In genomic region chr4:76706581-76706980, GRCh38 we compare ENCODE assay signal across 30 cellular contexts.
DNase-seq lines count a peak whose midpoint lies in the region; ATAC-seq and TF ChIP-seq lines count a peak whose summit lies in the region.
"Had no signal": no experiment of that assay in that cellular context is flagged by ENCODE, and none has a peak within 500 bp of the region (broad histone marks: within the 10 kb centered on the region; RNA-seq: fewer than 3 reads in every experiment).

No MANE protein-coding gene starts in this region.

- no peak overlapping the region for H2AK5ac ChIP-seq in H9 (ENCODE audit: insufficient read length, low read length)

- H2BK120ac ChIP-seq in H9 (ENCODE audit: low read depth, low read length, poor library complexity, severe bottlenecking) = no peak overlapping the region

- H3K4me3 ChIP-seq in breast epithelium (no peak overlapping the region), liver (ENCODE audit: low read depth in 1 of 3, low read length in 3 of 3) (no peak overlapping the region), transverse colon (no peak overlapping the region), MM.1S (ENCODE audit: low read length) (no peak overlapping the region)
- H3K4me3 ChIP-seq: cardiac muscle cell, GM12878, MG63, skin epidermis, tibial artery had no signal

- H3K14ac ChIP-seq in H9 (ENCODE audit: insufficient read depth, low read length) = no peak overlapping the region

- H3F3A ChIP-seq in MM.1S (ENCODE audit: insufficient read depth, low read length) = peaks cover 16% of the 10 kb centered on the region

- H3K27me3 Mint-ChIP-seq in H9 (ENCODE audit: low read depth) = no peaks in the 10 kb centered on the region
- H3K27me3 Mint-ChIP-seq: stimulated activated naive CD8-positive, alpha-beta T cell treated with anti-CD3 and anti-CD28 coated beads, Interleukin-15, amount 100 ng/mL, for 72 hours had no signal

- H3K23ac ChIP-seq in H9 (ENCODE audit: insufficient read length, low read depth, low read length) = no peak overlapping the region

- peak; percentile 40 to 54 for TF ChIP-seq RAD21 in liver (IDR thresholded peaks at IDR 0.05)

- H3K9ac ChIP-seq in H9 (ENCODE audit: extremely low read depth, insufficient read length, low read length) (no peak overlapping the region), liver (ENCODE audit: low read depth in 1 of 2, low read length in 2 of 2) (no peak overlapping the region), MM.1S (ENCODE audit: low read length) (no peak overlapping the region)

- peak overlapping the region in 2 of 3 experiments; percentile 0 to 1; a peak in 1 of 7 replicates for H3K27ac Mint-ChIP-seq in H9
- H3K27ac Mint-ChIP-seq: activated CD4-positive, alpha-beta memory T cell treated with anti-CD3 and anti-CD28 coated beads, Interleukin-2, amount 10 ng/mL, durations not matched to agents 7 days and 5 days; naive thymus-derived CD4-positive, alpha-beta T cell; stimulated activated naive CD8-positive, alpha-beta T cell treated with anti-CD3 and anti-CD28 coated beads, Interleukin-15, amount 100 ng/mL, for 72 hours; T-helper 17 cell had no signal

- no peak overlapping the region for H3K27ac ChIP-seq in H9 (ENCODE audit: insufficient read length, low read depth, low read length)
- H3K27ac ChIP-seq in breast epithelium = peak overlapping the region; percentile 74 to 86
- H3K27ac ChIP-seq in liver (ENCODE audit: low read depth in 1 of 2, low read length in 2 of 2) = peak overlapping the region; percentile 64 to 65
- peak overlapping the region; percentile 0 to 88 (median 86) for H3K27ac ChIP-seq in transverse colon
- no peak overlapping the region for H3K27ac ChIP-seq in MM.1S (ENCODE audit: low read length)
- H3K27ac ChIP-seq: cardiac muscle cell, skin epidermis had no signal

- H3K36me3 ChIP-seq in breast epithelium (no peaks in the 10 kb centered on the region), liver (ENCODE audit: control insufficient read depth in 4 of 4, insufficient read depth in 3 of 4, low read depth in 1 of 4, low read length in 3 of 4) (peaks cover 6 to 11% (median 8%) of the 10 kb centered on the region in 4 donors), transverse colon (peaks cover 0 to 5% (median 0%) of the 10 kb centered on the region in 4 donors), MM.1S (replicated peaks; ENCODE audit: insufficient read depth, low read length) (peaks cover 3% of the 10 kb centered on the region; the same call in 1 of the 2 replicates)

- H4K20me1 ChIP-seq in H9 (ENCODE audit: control insufficient read depth, insufficient read depth, insufficient read length) (no peaks in the 10 kb centered on the region), MM.1S (ENCODE audit: insufficient read depth, low read length) (no peaks in the 10 kb centered on the region)

- H4K8ac ChIP-seq in H9 (replicated peaks; ENCODE audit: insufficient read length, low read depth, low read length) = no peak overlapping the region

- no peak for DNase-seq in H9
- no peak for DNase-seq in breast epithelium (ENCODE audit: low spot score in 2 of 2)
- DNase-seq in transverse colon = no peak
- DNase-seq in MM.1S = no peak
- DNase-seq: activated CD4-positive, alpha-beta memory T cell treated with anti-CD3 and anti-CD28 coated beads, Interleukin-2, amount 10 ng/mL, durations not matched to agents 7 days and 5 days; activated CD4-positive, alpha-beta T cell treated with anti-CD3 and anti-CD28 coated beads for 1 hour; activated CD8-positive, alpha-beta memory T cell treated with anti-CD3 and anti-CD28 coated beads, Interleukin-2, amount 50 U/mL, for 48 hours; activated naive CD4-positive, alpha-beta T cell treated with anti-CD3 and anti-CD28 coated beads, Interleukin-2, amount 50 U/mL, for 16 hours; amygdala; GOT3; KBM-7; MG63; midbrain; naive thymus-derived CD4-positive, alpha-beta T cell; NCI-H2029 treated with DMSO at 0.1 percent for 48 hours; NCI-H2227 treated with DMSO at 0.1 percent for 48 hours; stimulated activated CD4-positive, alpha-beta T cell treated with anti-CD3 and anti-CD28 coated beads, Interleukin-1b, Interleukin-23, amount 100 ng/mL, for 48 hours; stimulated activated CD8-positive, alpha-beta memory T cell treated with anti-CD3 and anti-CD28 coated beads, Interleukin-4, amount 100 ng/mL, for 48 hours; stimulated activated naive CD8-positive, alpha-beta T cell treated with anti-CD3 and anti-CD28 coated beads, Interleukin-15, amount 100 ng/mL, for 72 hours; T-helper 17 cell; tibial artery had no signal

- no peaks in the 10 kb centered on the region for H3K9me2 ChIP-seq in MM.1S (replicated peaks; ENCODE audit: insufficient read depth, low read length)

- H3T11ph ChIP-seq in H9 (ENCODE audit: low read length) = no peak overlapping the region

- H2AFZ ChIP-seq in H9 (ENCODE audit: low read length) = no peak overlapping the region
- no peak overlapping the region for H2AFZ ChIP-seq in MM.1S (ENCODE audit: low read length)

- TF ChIP-seq CTCF in H9 (conservative IDR thresholded peaks at IDR 0.05) (no peak), breast epithelium (IDR thresholded peaks at IDR 0.05) (no peak), liver (IDR thresholded peaks at IDR 0.05; ENCODE audit: low read depth, low read length, missing input control) (no peak), transverse colon (IDR thresholded peaks at IDR 0.05) (no peak), MM.1S (IDR thresholded peaks at IDR 0.05; ENCODE audit: low read length) (no peak)

- peaks cover 52 to 60% of the 10 kb centered on the region in 2 experiments for H3K4me1 Mint-ChIP-seq in H9
- H3K4me1 Mint-ChIP-seq: activated CD4-positive, alpha-beta memory T cell treated with anti-CD3 and anti-CD28 coated beads, Interleukin-2, amount 10 ng/mL, durations not matched to agents 7 days and 5 days; naive thymus-derived CD4-positive, alpha-beta T cell; stimulated activated naive CD8-positive, alpha-beta T cell treated with anti-CD3 and anti-CD28 coated beads, Interleukin-15, amount 100 ng/mL, for 72 hours had no signal

- intact Hi-C loops in breast epithelium (cut with DNase I; ENCODE audit: low total_unique reads) (no loop called here), transverse colon (cut with DNase I; ENCODE audit: low total_unique reads) (no loop called here)

- H3K23me2 ChIP-seq in H9 (ENCODE audit: insufficient read length, low read depth, low read length, poor library complexity, severe bottlenecking) = no peaks in the 10 kb centered on the region

- no peak overlapping the region for H4K91ac ChIP-seq in H9 (ENCODE audit: insufficient read length, low read depth, low read length)

- WGBS in H9 (ENCODE audit: extremely low coverage, insufficient read length, low lambda C conversion rate) = no CpG with 5 or more reads among the region's 6 CpGs
- WGBS in liver = 49% methylated on average over 6 of the region's 6 CpGs
- 78 to 79% methylated on average over 3 to 6 of the region's 6 CpGs for WGBS in transverse colon (ENCODE audit: low coverage in 1 of 2), 2 donors

- H3K4me1 ChIP-seq in H9 (ENCODE audit: insufficient read depth, low read length) (peaks cover 17% of the 10 kb centered on the region), breast epithelium (peaks cover 0 to 7% of the 10 kb centered on the region in 2 donors), liver (ENCODE audit: control insufficient read depth in 4 of 4, insufficient read depth in 4 of 4, low read length in 3 of 4) (peaks cover 19 to 56% (median 48%) of the 10 kb centered on the region in 4 donors), transverse colon (peaks cover 27 to 66% (median 45%) of the 10 kb centered on the region in 4 donors), MM.1S (ENCODE audit: low read length) (peaks cover 52% of the 10 kb centered on the region)

- H2BK20ac ChIP-seq in H9 (ENCODE audit: low read depth, low read length, poor library complexity, severe bottlenecking) = no peak overlapping the region

- no peak overlapping the region for H3K4me3 Mint-ChIP-seq in H9
- H3K4me3 Mint-ChIP-seq: activated CD4-positive, alpha-beta memory T cell treated with anti-CD3 and anti-CD28 coated beads, Interleukin-2, amount 10 ng/mL, durations not matched to agents 7 days and 5 days; CD14-positive monocyte; naive thymus-derived CD4-positive, alpha-beta T cell; stimulated activated naive CD8-positive, alpha-beta T cell treated with anti-CD3 and anti-CD28 coated beads, Interleukin-15, amount 100 ng/mL, for 72 hours; T-helper 17 cell had no signal

- no peak overlapping the region for H2BK5ac ChIP-seq in H9 (ENCODE audit: insufficient read length, low read length)

- H3K79me2 ChIP-seq in H9 (ENCODE audit: insufficient read depth, low read length) = peaks cover 10% of the 10 kb centered on the region; the same call in 1 of the 2 replicates
- H3K79me2 ChIP-seq in MM.1S (ENCODE audit: low read length) = peaks cover 99% of the 10 kb centered on the region

- peaks cover 7% of the 10 kb centered on the region for H3K79me1 ChIP-seq in H9 (ENCODE audit: insufficient read depth, low read depth, low read length, poor library complexity, severe bottlenecking)

- no peak overlapping the region for H4K5ac ChIP-seq in H9 (ENCODE audit: insufficient read length, low read depth, low read length)

- H2BK12ac ChIP-seq in H9 (ENCODE audit: insufficient read length, low read depth, low read length) = peak overlapping the region; percentile 52

- no peaks in the 10 kb centered on the region for H3K9me3 Mint-ChIP-seq in H9
- H3K9me3 Mint-ChIP-seq: activated CD4-positive, alpha-beta memory T cell treated with anti-CD3 and anti-CD28 coated beads, Interleukin-2, amount 10 ng/mL, durations not matched to agents 7 days and 5 days; stimulated activated naive CD8-positive, alpha-beta T cell treated with anti-CD3 and anti-CD28 coated beads, Interleukin-15, amount 100 ng/mL, for 72 hours had no signal

- ATAC-seq in HG03354 (IDR thresholded peaks at IDR 0.05; ENCODE audit: poor library complexity, severe bottlenecking, unreplicated experiment) (no peak), HG03280 (IDR thresholded peaks at IDR 0.05; ENCODE audit: unreplicated experiment) (no peak)
- ATAC-seq: esophagus mucosa; GM12878; naive thymus-derived CD4-positive, alpha-beta T cell; SK-N-SH treated with all-trans-retinoic acid at 6 μM for 48 hours; stimulated activated naive CD8-positive, alpha-beta T cell treated with anti-CD3 and anti-CD28 coated beads, Interleukin-15, amount 100 ng/mL, for 72 hours; T-helper 17 cell had no signal

- no peaks in the 10 kb centered on the region for H3K27me3 ChIP-seq in H9 (ENCODE audit: insufficient read depth, low read length)
- no peaks in the 10 kb centered on the region for H3K27me3 ChIP-seq in breast epithelium
- no peaks in the 10 kb centered on the region for H3K27me3 ChIP-seq in liver (ENCODE audit: control insufficient read depth in 4 of 4, insufficient read depth in 4 of 4, low read length in 3 of 4)
- no peaks in the 10 kb centered on the region for H3K27me3 ChIP-seq in transverse colon
- no peaks in the 10 kb centered on the region for H3K27me3 ChIP-seq in MM.1S (replicated peaks; ENCODE audit: insufficient read depth, low read length)
- H3K27me3 ChIP-seq: cardiac muscle cell, MG63, tibial artery had no signal

- TF ChIP-seq POLR2A in breast epithelium (IDR thresholded peaks at IDR 0.05) (no peak), transverse colon (IDR thresholded peaks at IDR 0.05) (no peak)

- H3K4ac ChIP-seq in H9 (ENCODE audit: low read depth, low read length) = no peak overlapping the region

- H3K9me3 ChIP-seq in H9 (ENCODE audit: control insufficient read depth, low read depth, low read length) (no peaks in the 10 kb centered on the region), breast epithelium (no peaks in the 10 kb centered on the region), liver (ENCODE audit: control insufficient read depth in 4 of 4, low read length in 3 of 4) (no peaks in the 10 kb centered on the region), transverse colon (no peaks in the 10 kb centered on the region), MM.1S (replicated peaks; ENCODE audit: insufficient read depth, low read length) (no peaks in the 10 kb centered on the region)
- H3K9me3 ChIP-seq: MG63, tibial artery had no signal

- H3K4me2 ChIP-seq in H9 (ENCODE audit: insufficient read depth, insufficient read length, low read length) (no peak overlapping the region), MM.1S (ENCODE audit: low read depth, low read length) (no peak overlapping the region)

- no peak overlapping the region for H3K56ac ChIP-seq in H9 (ENCODE audit: insufficient read length, low read depth, low read length)

- H3K36me3 Mint-ChIP-seq in H9 (ENCODE audit: insufficient read depth in 1 of 3, low read depth in 3 of 3) = peaks cover 14 to 22% (median 19%) of the 10 kb centered on the region in 3 experiments; a peak in 6 of 7 replicates
- H3K36me3 Mint-ChIP-seq: CD14-positive monocyte; naive thymus-derived CD4-positive, alpha-beta T cell had no signal

- in situ Hi-C loops in transverse colon (cut with MboI; ENCODE audit: low pct_ligation_motif_present in 1 of 4, low pct_unique_long_range_greater_than_20kb in 1 of 4, low sequenced_read_pairs in 3 of 4) = no loop called here

- peak overlapping the region; percentile 57 for H3K18ac ChIP-seq in H9 (ENCODE audit: insufficient read length, low read depth, low read length)

- TF ChIP-seq EP300 in transverse colon (IDR thresholded peaks at IDR 0.05; ENCODE audit: low read depth) = no peak

- no peak overlapping the region for H2BK15ac ChIP-seq in H9 (ENCODE audit: low read depth, low read length)

Comparison
In these comparisons a context has a peak if more than half of its experiments do, and no peak if none do; other contexts are left out.
1. H3K27ac ChIP-seq: peak in breast epithelium (2 of 2), liver (2 of 2) and transverse colon (4 of 4); none in H9 (single experiment) and MM.1S (single experiment).